In genomic region chr14:70881549-70882174, GRCh38 we compare ENCODE assay signal across 13 cellular contexts. TPM values are rescaled to one million over a fixed set of nuclear protein-coding genes. Genes with fewer than 3 reads are reported as not detected.
A peak's percentile ranks its signal among the peaks of the same experiment; 100 is the strongest.
DNase-seq lines count a peak whose midpoint lies in the region; ATAC-seq and TF ChIP-seq lines count a peak whose summit lies in the region.
"Had no signal": no experiment of that assay in that cellular context is flagged by ENCODE, and none has a peak within 500 bp of the region (broad histone marks: within the 10 kb centered on the region; RNA-seq: fewer than 3 reads in every experiment).

No MANE protein-coding gene starts in this region.

- ATAC-seq in activated T-cell treated with anti-CD3 and anti-CD28 coated beads, Interleukin-2, amount 50 U/mL, for 72 hours (replicated peaks in 1 of 2): no peak
- ATAC-seq in HG02852 (IDR thresholded peaks at IDR 0.05; ENCODE audit: unreplicated experiment) (peak; percentile 55), upper lobe of right lung (peak; percentile 68), sciatic nerve (no peak)

- H3K9me3 Mint-ChIP-seq in activated T-cell treated with anti-CD3 and anti-CD28 coated beads, Interleukin-2, amount 50 U/mL, for 72 hours: peaks cover 0 to 3% of the 10 kb centered on the region in 2 donors
- no peaks in the 10 kb centered on the region for H3K9me3 Mint-ChIP-seq in activated T-cell treated with anti-CD3 and anti-CD28 coated beads, Interleukin-2, amount 50 U/mL, for 24 hours
- H3K9me3 Mint-ChIP-seq: neural crest cell had no signal

- no peak overlapping the region for H3K4me3 ChIP-seq in upper lobe of right lung

- H3K4me1 Mint-ChIP-seq in activated T-cell treated with anti-CD3 and anti-CD28 coated beads, Interleukin-2, amount 50 U/mL, for 72 hours (ENCODE audit: low read depth): peaks cover 57% of the 10 kb centered on the region
- H3K4me1 Mint-ChIP-seq in activated T-cell treated with anti-CD3 and anti-CD28 coated beads, Interleukin-2, amount 50 U/mL, for 24 hours (ENCODE audit: low read depth): peaks cover 55% of the 10 kb centered on the region

- no peaks in the 10 kb centered on the region for H3K36me3 Mint-ChIP-seq in activated T-cell treated with anti-CD3 and anti-CD28 coated beads, Interleukin-2, amount 50 U/mL, for 72 hours (ENCODE audit: insufficient read depth in 2 of 2)
- no peaks in the 10 kb centered on the region for H3K36me3 Mint-ChIP-seq in activated T-cell treated with anti-CD3 and anti-CD28 coated beads, Interleukin-2, amount 50 U/mL, for 24 hours (ENCODE audit: low read depth)

- peak overlapping the region; percentile 29 for H3K27ac Mint-ChIP-seq in activated T-cell treated with anti-CD3 and anti-CD28 coated beads, Interleukin-2, amount 50 U/mL, for 72 hours
- no peak overlapping the region for H3K27ac Mint-ChIP-seq in activated T-cell treated with anti-CD3 and anti-CD28 coated beads, Interleukin-2, amount 50 U/mL, for 24 hours

- no peaks in the 10 kb centered on the region for H3K27me3 Mint-ChIP-seq in activated T-cell treated with anti-CD3 and anti-CD28 coated beads, Interleukin-2, amount 50 U/mL, for 72 hours (ENCODE audit: low read depth)
- H3K27me3 Mint-ChIP-seq in activated T-cell treated with anti-CD3 and anti-CD28 coated beads, Interleukin-2, amount 50 U/mL, for 24 hours: no peaks in the 10 kb centered on the region

- no peaks in the 10 kb centered on the region for H3K9me3 ChIP-seq in upper lobe of right lung

- H3K4me3 Mint-ChIP-seq in activated T-cell treated with anti-CD3 and anti-CD28 coated beads, Interleukin-2, amount 50 U/mL, for 72 hours: peak overlapping the region in 1 of 2 donors; percentile 36
- H3K4me3 Mint-ChIP-seq in activated T-cell treated with anti-CD3 and anti-CD28 coated beads, Interleukin-2, amount 50 U/mL, for 24 hours: no peak overlapping the region
- H3K4me3 Mint-ChIP-seq: neural crest cell had no signal

- H3K36me3 ChIP-seq in upper lobe of right lung: no peaks in the 10 kb centered on the region

- no peak for DNase-seq in activated T-cell treated with anti-CD3 and anti-CD28 coated beads, Interleukin-2, amount 50 U/mL, for 72 hours
- DNase-seq in activated T-cell treated with anti-CD3 and anti-CD28 coated beads, Interleukin-2, amount 50 U/mL, for 24 hours: no peak
- DNase-seq in MV-4-11 (lab: John Stamatoyannopoulos, UW) (peak; percentile 99), upper lobe of right lung (no peak), activated gamma-delta T cell treated with Interleukin-2 at 50 U/mL for 16 hours (no peak), sciatic nerve (ENCODE audit: low spot score) (no peak), NCI-H1694 (lab: John Stamatoyannopoulos, UW) (no peak)
- DNase-seq: 8988T, cortex of kidney, NCI-H2081 treated with DMSO at 0.1 percent for 48 hours, trophoblast cell had no signal

- no peaks in the 10 kb centered on the region for H3K27me3 ChIP-seq in upper lobe of right lung

- no peaks in the 10 kb centered on the region for H3K4me1 ChIP-seq in upper lobe of right lung

- H3K27ac ChIP-seq in upper lobe of right lung: peak overlapping the region; percentile 70

- intact Hi-C loops in upper lobe of right lung (cut with DNase I): no loop called here
- intact Hi-C loops in sciatic nerve (cut with DNase I): no loop called here

- no peak for TF ChIP-seq CTCF in upper lobe of right lung (IDR thresholded peaks at IDR 0.05)

RNA-seq across cellular contexts. Expression of gene PCNX1, which starts 25.6 kb away (rescaled TPM):
- total RNA-seq in activated T-cell treated with anti-CD3 and anti-CD28 coated beads, Interleukin-2, amount 50 U/mL, for 72 hours: 10 to 100 TPM; 83.3 to 85.8 TPM
- total RNA-seq in upper lobe of right lung: 46.5 TPM
- total RNA-seq in sciatic nerve: 84.3 TPM

Comparison
In these comparisons a context has a peak if more than half of its experiments do, and no peak if none do; other contexts are left out.
1. ATAC-seq: peak in HG02852 (single experiment) and upper lobe of right lung (single experiment); none in activated T-cell treated with anti-CD3 and anti-CD28 coated beads, Interleukin-2, amount 50 U/mL, for 72 hours (0 of 2) and sciatic nerve (single experiment).